Comparison of ENCODE assay signal across 10 cellular contexts in the genomic region with DNA sequence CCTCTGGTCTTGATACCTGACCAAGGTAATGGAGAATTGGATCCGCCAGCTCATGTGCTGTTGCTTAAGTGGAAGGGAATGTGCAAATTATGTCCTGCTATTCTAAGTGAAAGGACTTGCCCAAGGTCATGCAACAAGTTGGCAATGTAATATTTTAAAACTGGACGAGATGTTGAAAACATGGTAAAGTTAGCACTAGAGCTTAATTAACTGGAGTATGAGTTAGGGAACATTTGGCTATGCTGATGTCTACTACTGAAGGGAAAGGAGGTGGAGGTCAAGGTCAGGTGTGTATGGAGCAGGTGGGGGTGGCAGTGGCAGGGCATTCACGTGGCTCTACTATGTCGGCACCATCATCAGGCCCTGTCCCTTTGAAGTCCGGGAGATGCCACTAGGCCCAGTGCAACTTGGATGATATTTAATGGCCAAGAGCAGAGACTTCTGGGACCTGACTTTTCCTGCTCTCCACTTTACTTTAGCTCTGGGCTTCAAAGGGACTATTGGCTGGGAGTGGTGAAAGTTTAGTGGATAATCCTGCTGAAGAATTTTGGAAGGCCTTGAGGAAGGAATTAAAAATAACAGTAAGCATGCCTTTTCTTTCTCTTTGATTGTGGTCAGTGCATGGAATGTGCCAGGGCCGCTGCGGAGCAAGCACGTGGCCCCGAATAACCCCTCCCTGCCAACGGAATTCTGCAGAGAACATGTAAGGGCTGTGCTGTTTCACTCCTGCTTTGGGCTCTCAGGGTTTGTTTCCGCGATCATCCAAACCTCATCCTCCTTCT. TPM values are rescaled to one million over a fixed set of nuclear protein-coding genes. Genes with fewer than 3 reads are reported as not detected.
DNase-seq lines count a peak whose midpoint lies in the region; ATAC-seq and TF ChIP-seq lines count a peak whose summit lies in the region.
"Had no signal": no experiment of that assay in that cellular context is flagged by ENCODE, and none has a peak within 500 bp of the region (broad histone marks: within the 10 kb centered on the region; RNA-seq: fewer than 3 reads in every experiment).

No MANE protein-coding gene starts in this region.

- H3K27ac ChIP-seq in adrenal gland (peak overlapping the region in 4 of 5 donors; percentile 35 to 85 (median 52)), hepatocyte (peak overlapping the region; percentile 42), thoracic aorta (peak overlapping the region; percentile 59 to 69)
- H3K27ac ChIP-seq: VCaP had no signal

- H3K27me3 ChIP-seq in adrenal gland (no peaks in the 10 kb centered on the region), hepatocyte (no peaks in the 10 kb centered on the region), thoracic aorta (replicated peaks; ENCODE audit: insufficient read depth) (no peaks in the 10 kb centered on the region)

- no peaks in the 10 kb centered on the region for H3K27me3 Mint-ChIP-seq in activated CD4-positive, alpha-beta T cell treated with anti-CD3 and anti-CD28 coated beads for 36 hours

- no peaks in the 10 kb centered on the region for H3K36me3 ChIP-seq in adrenal gland (replicated peaks in 1 of 2)
- no peaks in the 10 kb centered on the region for H3K36me3 ChIP-seq in hepatocyte (replicated peaks; ENCODE audit: insufficient read depth, low read depth)
- no peaks in the 10 kb centered on the region for H3K36me3 ChIP-seq in thoracic aorta

- H3K36me3 Mint-ChIP-seq in activated CD4-positive, alpha-beta T cell treated with anti-CD3 and anti-CD28 coated beads for 36 hours (ENCODE audit: low read depth), result peaks cover 28% of the 10 kb centered on the region

- WGBS in adrenal gland, 4 donors, result 30 to 47% (median 41%) methylated on average over 12 of the region's 12 CpGs
- 87% methylated on average over 12 of the region's 12 CpGs for WGBS in hepatocyte (ENCODE audit: low lambda C conversion rate, missing lambda C conversion rate)

- H3K4me1 ChIP-seq in adrenal gland (replicated peaks in 1 of 2), result peaks cover 15 to 39% of the 10 kb centered on the region in 2 donors
- peaks cover 73% of the 10 kb centered on the region for H3K4me1 ChIP-seq in hepatocyte (ENCODE audit: insufficient read depth)
- H3K4me1 ChIP-seq in thoracic aorta (ENCODE audit: control insufficient read depth in 1 of 2, low read depth in 2 of 2), result peaks cover 49 to 95% of the 10 kb centered on the region in 2 donors

- H3K4me3 ChIP-seq in adrenal gland (no peak overlapping the region), hepatocyte (no peak overlapping the region), thoracic aorta (peak overlapping the region; percentile 39)

- H3K9me3 Mint-ChIP-seq in activated CD4-positive, alpha-beta T cell treated with anti-CD3 and anti-CD28 coated beads for 36 hours (ENCODE audit: low read depth), result peaks cover 3% of the 10 kb centered on the region

- H4K20me1 ChIP-seq in hepatocyte (ENCODE audit: insufficient read depth, poor library complexity, severe bottlenecking), result peaks cover 54% of the 10 kb centered on the region

- no peaks in the 10 kb centered on the region for H3K9me3 ChIP-seq in adrenal gland (replicated peaks in 1 of 3)
- H3K9me3 ChIP-seq in hepatocyte (ENCODE audit: low read depth), result no peaks in the 10 kb centered on the region
- no peaks in the 10 kb centered on the region for H3K9me3 ChIP-seq in thoracic aorta

- H2AFZ ChIP-seq in hepatocyte, result no peak overlapping the region

- H3K9me2 ChIP-seq in hepatocyte (replicated peaks; ENCODE audit: insufficient read depth), result no peaks in the 10 kb centered on the region

- no peak overlapping the region for H3K4me3 Mint-ChIP-seq in activated CD4-positive, alpha-beta T cell treated with anti-CD3 and anti-CD28 coated beads for 36 hours

- no peak for DNase-seq in activated CD4-positive, alpha-beta T cell treated with anti-CD3 and anti-CD28 coated beads for 36 hours
- DNase-seq in activated CD4-positive, alpha-beta T cell treated with anti-CD3 and anti-CD28 coated beads for 4 hours, result no peak
- DNase-seq in adrenal gland (peak in 5 of 7 donors; percentile 68 to 83 (median 74)), hepatocyte (ENCODE audit: low spot score) (no peak), thoracic aorta (ENCODE audit: low spot score) (no peak), amygdala (lab: John Stamatoyannopoulos, UW) (no peak)
- DNase-seq in stimulated activated CD4-positive, alpha-beta T cell treated with anti-CD3 and anti-CD28 coated beads, Interleukin-12 subunit alpha, Interleukin-12 subunit beta, amount 100 ng/mL, for 4 hours, result no peak
- DNase-seq: ACHN had no signal

- intact Hi-C loops in activated CD4-positive, alpha-beta T cell treated with anti-CD3 and anti-CD28 coated beads for 36 hours (cut with DNase I, micrococcal nuclease), result loop anchor here (5.0 to 10.0 kb wide), 4 partner anchors 48 to 224 kb away; no protein-coding TSS in a partner anchor
- intact Hi-C loops in adrenal gland (cut with DNase I), result no loop called here

- peaks cover 91% of the 10 kb centered on the region for H3K4me1 Mint-ChIP-seq in activated CD4-positive, alpha-beta T cell treated with anti-CD3 and anti-CD28 coated beads for 36 hours

- TF ChIP-seq POLR2A in adrenal gland (IDR thresholded peaks at IDR 0.05), result no peak

- POLR2A ChIA-PET in activated CD4-positive, alpha-beta T cell treated with anti-CD3 and anti-CD28 coated beads for 36 hours (lab: Charles Lee), result interaction anchor here (1.3 to 3.9 kb wide), 3 partner anchors 12 to 21 kb away, joined by 6 to 34 read pairs (median 8); no protein-coding TSS in a partner anchor

- TF ChIP-seq CTCF in adrenal gland (IDR thresholded peaks at IDR 0.05) (no peak), hepatocyte (IDR thresholded peaks at IDR 0.05; ENCODE audit: poor library complexity) (no peak), thoracic aorta (IDR thresholded peaks at IDR 0.05) (no peak)

- H3K27ac Mint-ChIP-seq in activated CD4-positive, alpha-beta T cell treated with anti-CD3 and anti-CD28 coated beads for 36 hours, result peak overlapping the region; percentile 82

- no peak for ATAC-seq in activated CD4-positive, alpha-beta T cell treated with anti-CD3 and anti-CD28 coated beads for 36 hours
- ATAC-seq in thoracic aorta (ENCODE audit: insufficient number of reproducible peaks, low FRiP score, low read depth) (peak; percentile 75), HG02571 (IDR thresholded peaks at IDR 0.05; ENCODE audit: unreplicated experiment) (no peak)

- H3K79me2 ChIP-seq in hepatocyte, result peaks cover 100% of the 10 kb centered on the region

- CTCF ChIA-PET in activated CD4-positive, alpha-beta T cell treated with anti-CD3 and anti-CD28 coated beads for 36 hours (lab: Charles Lee), result interaction anchor here (0.6 to 5.0 kb wide), 9 partner anchors 11 to 386 kb away, joined by 3 to 45 read pairs (median 4); no protein-coding TSS in a partner anchor

- H3K4me2 ChIP-seq in hepatocyte, result peak overlapping the region; percentile 43

RNA-seq across cellular contexts. Expression of a gene that starts 14.9 kb away (rescaled TPM):
- 10 to 100 TPM; 33.7 to 40.8 TPM for total RNA-seq in activated CD4-positive, alpha-beta T cell treated with anti-CD3 and anti-CD28 coated beads for 36 hours
- 10 to 100 TPM in 5 of 8 donors, 1 to 10 TPM in 3; 6.7 to 92.0 (median 15.2) TPM for total RNA-seq in adrenal gland
- polyA plus RNA-seq in adrenal gland, result 1 to 10 TPM; 6.4 to 7.8 (median 7.2) TPM
- 24.6 and 32.2 TPM in 2 replicates for total RNA-seq in hepatocyte
- polyA plus RNA-seq in hepatocyte, result 24.7 and 26.5 TPM in 2 replicates
- total RNA-seq in thoracic aorta, result 10 to 100 TPM; 47.9 to 78.5 TPM

Comparison
In these comparisons a context has a peak if more than half of its experiments do, and no peak if none do; other contexts are left out.
1. DNase-seq: peak in adrenal gland (5 of 7); none in activated CD4-positive, alpha-beta T cell treated with anti-CD3 and anti-CD28 coated beads for 36 hours (single experiment), activated CD4-positive, alpha-beta T cell treated with anti-CD3 and anti-CD28 coated beads for 4 hours (0 of 2), hepatocyte (single experiment), thoracic aorta (single experiment), stimulated activated CD4-positive, alpha-beta T cell treated with anti-CD3 and anti-CD28 coated beads, Interleukin-12 subunit alpha, Interleukin-12 subunit beta, amount 100 ng/mL, for 4 hours (single experiment) and amygdala (0 of 56).
2. intact Hi-C loops: an anchor here in activated CD4-positive, alpha-beta T cell treated with anti-CD3 and anti-CD28 coated beads for 36 hours (5.0 to 10.0 kb wide); none called in adrenal gland.
3. Peak in every context shown above with its lines, with median percentiles within 50 percentile points of each other: H3K27ac ChIP-seq.